ENCODE assay signal across 23 cellular contexts in genomic region chr5:1746371-1747078, GRCh38. TPM values are rescaled to one million over a fixed set of nuclear protein-coding genes. Genes with fewer than 3 reads are reported as not detected.
DNase-seq lines count a peak whose midpoint lies in the region; ATAC-seq and TF ChIP-seq lines count a peak whose summit lies in the region.
"Had no signal": no experiment of that assay in that cellular context is flagged by ENCODE, and none has a peak within 500 bp of the region (broad histone marks: within the 10 kb centered on the region; RNA-seq: fewer than 3 reads in every experiment).

No MANE protein-coding gene starts in this region.

- H3K27ac Mint-ChIP-seq in type B pancreatic cell = no peak overlapping the region
- H3K27ac Mint-ChIP-seq: T-helper 17 cell had no signal

- H3K4me1 Mint-ChIP-seq in type B pancreatic cell (ENCODE audit: unreplicated experiment) = no peaks in the 10 kb centered on the region
- H3K4me1 Mint-ChIP-seq: neural crest cell, T-helper 17 cell had no signal

- H3K27me3 Mint-ChIP-seq in type B pancreatic cell = peaks cover 5% of the 10 kb centered on the region

- H3K9me3 Mint-ChIP-seq in type B pancreatic cell = peaks cover 5% of the 10 kb centered on the region

- no peak for TF ChIP-seq POLR2A in right lobe of liver (IDR thresholded peaks at IDR 0.05)

- H3K4me1 ChIP-seq in right lobe of liver = no peaks in the 10 kb centered on the region
- no peaks in the 10 kb centered on the region for H3K4me1 ChIP-seq in effector memory CD4-positive, alpha-beta T cell (ENCODE audit: control insufficient read depth, insufficient read depth, low read length, poor library complexity, severe bottlenecking)
- H3K4me1 ChIP-seq: psoas muscle had no signal

- H3K27ac ChIP-seq in WERI-Rb-1 (no peak overlapping the region), right lobe of liver (no peak overlapping the region)
- no peak overlapping the region for H3K27ac ChIP-seq in effector memory CD4-positive, alpha-beta T cell (ENCODE audit: insufficient read depth, low read length, poor library complexity, severe bottlenecking)
- H3K27ac ChIP-seq: dorsolateral prefrontal cortex, epithelial cell of prostate, psoas muscle had no signal

- ATAC-seq in right lobe of liver (no peak), HG02642 (IDR thresholded peaks at IDR 0.05; ENCODE audit: poor library complexity, unreplicated experiment) (no peak)
- ATAC-seq: psoas muscle, T-helper 17 cell had no signal

- intact Hi-C loops in right lobe of liver (cut with DNase I) = no loop called here

- peaks cover 8% of the 10 kb centered on the region for H3K9me3 ChIP-seq in WERI-Rb-1 (ENCODE audit: severe bottlenecking)
- H3K9me3 ChIP-seq in right lobe of liver = no peaks in the 10 kb centered on the region
- no peaks in the 10 kb centered on the region for H3K9me3 ChIP-seq in effector memory CD4-positive, alpha-beta T cell (ENCODE audit: control insufficient read depth, low read length)

- H3K36me3 Mint-ChIP-seq in type B pancreatic cell = peaks cover 4% of the 10 kb centered on the region

- 90% methylated on average over 14 of the region's 63 CpGs for WGBS in right lobe of liver (ENCODE audit: insufficient coverage, low coverage, low lambda C conversion rate, missing lambda C conversion rate)

- TF ChIP-seq CTCF in WERI-Rb-1 (IDR thresholded peaks at IDR 0.05; ENCODE audit: low read depth, low read length) (no peak), right lobe of liver (IDR thresholded peaks at IDR 0.05) (no peak), type B pancreatic cell (conservative IDR thresholded peaks at IDR 0.05) (no peak)

- H3K27me3 ChIP-seq in WERI-Rb-1 (ENCODE audit: insufficient read depth, low read depth, severe bottlenecking) = peaks cover 97% of the 10 kb centered on the region
- no peaks in the 10 kb centered on the region for H3K27me3 ChIP-seq in right lobe of liver
- H3K27me3 ChIP-seq in effector memory CD4-positive, alpha-beta T cell (replicated peaks; ENCODE audit: control insufficient read depth, insufficient read depth, low read length, poor library complexity, severe bottlenecking) = no peaks in the 10 kb centered on the region

- H3K36me3 ChIP-seq in WERI-Rb-1 = no peaks in the 10 kb centered on the region
- H3K36me3 ChIP-seq in right lobe of liver = no peaks in the 10 kb centered on the region
- no peaks in the 10 kb centered on the region for H3K36me3 ChIP-seq in effector memory CD4-positive, alpha-beta T cell (ENCODE audit: control insufficient read depth, insufficient read depth, low read length)

- H3K4me3 Mint-ChIP-seq in type B pancreatic cell = no peak overlapping the region
- H3K4me3 Mint-ChIP-seq: neural crest cell, T-helper 17 cell had no signal

- DNase-seq in activated gamma-delta T cell treated with Interleukin-2 at 50 U/mL for 16 hours (peak; percentile 3), activated gamma-delta T cell (lab: John Stamatoyannopoulos, UW) (no peak), WERI-Rb-1 (peak; percentile 7), right lobe of liver (peak; percentile 14 to 50 (median 40)), type B pancreatic cell (ENCODE audit: extremely low spot score, unreplicated experiment) (peak; percentile 65), NCI-H2227 treated with DMSO at 0.1 percent for 48 hours (lab: John Stamatoyannopoulos, UW) (no peak)
- no peak for DNase-seq in effector memory CD4-positive, alpha-beta T cell
- DNase-seq: activated CD4-positive, alpha-beta T cell treated with anti-CD3 and anti-CD28 coated beads, Interleukin-2, amount 50 U/mL, for 1 hour; activated CD8-positive, alpha-beta memory T cell treated with anti-CD3 and anti-CD28 coated beads, Interleukin-2, amount 50 U/mL, for 4 hours; activated naive CD4-positive, alpha-beta T cell treated with Interleukin-2 at 50 U/mL for 16 hours; anterior cingulate cortex; caudate nucleus; MM.1S; NCI-H1436; NCI-H510A treated with DMSO at 0.1 percent for 48 hours; small intestine; stimulated activated naive CD4-positive, alpha-beta T cell had no signal

- H3K4me3 ChIP-seq in WERI-Rb-1 (ENCODE audit: low read depth, low read length) (no peak overlapping the region), right lobe of liver (no peak overlapping the region)
- H3K4me3 ChIP-seq in effector memory CD4-positive, alpha-beta T cell (ENCODE audit: insufficient read depth, low read depth, low read length, poor library complexity, severe bottlenecking) = no peak overlapping the region
- H3K4me3 ChIP-seq: dorsolateral prefrontal cortex, psoas muscle had no signal

RNA-seq across cellular contexts. Expression of gene MRPL36, which starts 53.1 kb away (rescaled TPM):
- total RNA-seq in right lobe of liver (10 to 100 TPM; 30.7 to 40.0 (median 35.5) TPM), type B pancreatic cell (ENCODE audit: low replicate concordance) (53.5 and 62.1 TPM in 2 replicates)

RNA-seq across cellular contexts. Expression of gene NDUFS6, which starts 54.7 kb away (rescaled TPM):
- 10 to 100 TPM; 16.5 to 57.5 (median 23.7) TPM for total RNA-seq in right lobe of liver
- 33.8 and 37.7 TPM in 2 replicates for total RNA-seq in type B pancreatic cell (ENCODE audit: low replicate concordance)

Comparison
In these comparisons a context has a peak if more than half of its experiments do, and no peak if none do; other contexts are left out.
1. DNase-seq: peak in activated gamma-delta T cell treated with Interleukin-2 at 50 U/mL for 16 hours (single experiment), WERI-Rb-1 (single experiment), right lobe of liver (3 of 3) and type B pancreatic cell (single experiment); none in activated gamma-delta T cell (single experiment), effector memory CD4-positive, alpha-beta T cell (0 of 3) and NCI-H2227 treated with DMSO at 0.1 percent for 48 hours (single experiment).